1 cellular context compared by ENCODE assay signal in genomic region chr20:52924411-52925271, GRCh38.
A peak's percentile ranks its signal among the peaks of the same experiment; 100 is the strongest.
TF ChIP-seq lines count a peak whose summit lies in the region.

No MANE protein-coding gene starts in this region.

TF ChIP-seq in HepG2, 621 proteins besides CTCF, POLR2A, EP300 and RAD21 (continued from another document and continues in another):
- TF ChIP-seq ZNF280D (CRISPR knock-in tag; IDR thresholded peaks at IDR 0.05): peak; percentile 70; the same call in 1 of the 2 replicates
- TF ChIP-seq FOXK2 (IDR thresholded peaks at IDR 0.05): no peak
- no peak for TF ChIP-seq FOXM1 (CRISPR knock-in tag; IDR thresholded peaks at IDR 0.05)
- peak; percentile 97; the same call in 1 of the 2 replicates for TF ChIP-seq JUNB (CRISPR knock-in tag; IDR thresholded peaks at IDR 0.05; ENCODE audit: borderline replicate concordance)
- peak; percentile 84 for TF ChIP-seq ZNF335 (CRISPR knock-in tag; IDR thresholded peaks at IDR 0.05)
- TF ChIP-seq ZNF3 (CRISPR knock-in tag; IDR thresholded peaks at IDR 0.05): 0 out of 2 replicates have a peak, but pooled peaks have one; percentile 45
- TF ChIP-seq ZNF224 (CRISPR knock-in tag; IDR thresholded peaks at IDR 0.05): peak; percentile 100
- no peak for TF ChIP-seq ZNF282 (IDR thresholded peaks at IDR 0.05; ENCODE audit: partially characterized antibody)
- peak; percentile 96 for TF ChIP-seq ATF3 (CRISPR knock-in tag; IDR thresholded peaks at IDR 0.05)
- TF ChIP-seq JUN (CRISPR knock-in tag; IDR thresholded peaks at IDR 0.05): peak; percentile 96
- TF ChIP-seq ATF4 (CRISPR knock-in tag; IDR thresholded peaks at IDR 0.05): peak in 1 of 2 experiments; percentile 83; a peak in 2 of 4 replicates
- TF ChIP-seq ZBTB39 (CRISPR knock-in tag; IDR thresholded peaks at IDR 0.05): no peak
- no peak for TF ChIP-seq ZNF143 (CRISPR knock-in tag; IDR thresholded peaks at IDR 0.05)
- TF ChIP-seq TOPORS (CRISPR knock-in tag; IDR thresholded peaks at IDR 0.05): 0 out of 2 replicates have a peak, but pooled peaks have one; percentile 19
- TF ChIP-seq EZH2 (conservative IDR thresholded peaks at IDR 0.05; ENCODE audit: low read depth, low read length): no peak
- no peak for TF ChIP-seq RELA (CRISPR knock-in tag; IDR thresholded peaks at IDR 0.05)
- TF ChIP-seq TCF7L2 (IDR thresholded peaks at IDR 0.05; ENCODE audit: low read depth, low read length): peak; percentile 99
- peak; percentile 96 for TF ChIP-seq BCL6 (CRISPR knock-in tag; IDR thresholded peaks at IDR 0.05)
- no peak for TF ChIP-seq SNAI1 (CRISPR knock-in tag; IDR thresholded peaks at IDR 0.05; ENCODE audit: borderline replicate concordance)
- TF ChIP-seq ZNF773 (CRISPR knock-in tag; IDR thresholded peaks at IDR 0.05; ENCODE audit: borderline replicate concordance): no peak
- peak; percentile 96 for TF ChIP-seq DPF2 (CRISPR knock-in tag; IDR thresholded peaks at IDR 0.05; ENCODE audit: borderline replicate concordance, low read depth)
- TF ChIP-seq BCLAF1 (IDR thresholded peaks at IDR 0.05): no peak
- no peak; the same call in 1 of the 2 replicates for TF ChIP-seq TMF1 (CRISPR knock-in tag; IDR thresholded peaks at IDR 0.05; ENCODE audit: low read depth)
- TF ChIP-seq KLF12 (CRISPR knock-in tag; IDR thresholded peaks at IDR 0.05; ENCODE audit: borderline replicate concordance): no peak
- no peak for TF ChIP-seq RORA (CRISPR knock-in tag; IDR thresholded peaks at IDR 0.05)
- TF ChIP-seq GATAD2A (CRISPR knock-in tag; IDR thresholded peaks at IDR 0.05): peak; percentile 99
- no peak for TF ChIP-seq ZNF136 (CRISPR knock-in tag; IDR thresholded peaks at IDR 0.05; ENCODE audit: low read depth)
- TF ChIP-seq PRDM15 (CRISPR knock-in tag; IDR thresholded peaks at IDR 0.05): no peak
- TF ChIP-seq KLF13 (CRISPR knock-in tag; IDR thresholded peaks at IDR 0.05): no peak
- TF ChIP-seq HNRNPUL1 (IDR thresholded peaks at IDR 0.05; ENCODE audit: low read depth, low read length): no peak
- TF ChIP-seq ZBTB26 (CRISPR knock-in tag; IDR thresholded peaks at IDR 0.05; ENCODE audit: borderline replicate concordance): peak; percentile 53; the same call in 1 of the 2 replicates
- TF ChIP-seq CC2D1A (CRISPR knock-in tag; IDR thresholded peaks at IDR 0.05): peak; percentile 76; the same call in 1 of the 2 replicates
- TF ChIP-seq TAF15 (IDR thresholded peaks at IDR 0.05; ENCODE audit: low read depth, low read length, poor library complexity, severe bottlenecking): no peak
- no peak for TF ChIP-seq HCFC1 (IDR thresholded peaks at IDR 0.05; ENCODE audit: low read depth, low read length)
- TF ChIP-seq ZUFSP (CRISPR knock-in tag; IDR thresholded peaks at IDR 0.05; ENCODE audit: borderline replicate concordance): no peak
- no peak for TF ChIP-seq SNAPC5 (CRISPR knock-in tag; IDR thresholded peaks at IDR 0.05; ENCODE audit: borderline replicate concordance)
- no peak for TF ChIP-seq SCMH1 (CRISPR knock-in tag; IDR thresholded peaks at IDR 0.05; ENCODE audit: borderline replicate concordance)
- TF ChIP-seq RCOR2 (CRISPR knock-in tag; IDR thresholded peaks at IDR 0.05): peak; percentile 95
- TF ChIP-seq ZMAT3 (CRISPR knock-in tag; conservative IDR thresholded peaks at IDR 0.05): peak; percentile 73; the same call in 1 of the 2 replicates
- no peak for TF ChIP-seq ZNF720 (CRISPR knock-in tag; IDR thresholded peaks at IDR 0.05)
- no peak for TF ChIP-seq GMEB2 (CRISPR knock-in tag; IDR thresholded peaks at IDR 0.05; ENCODE audit: low read depth)
- no peak for TF ChIP-seq PAF1 (CRISPR knock-in tag; IDR thresholded peaks at IDR 0.05)
- no peak; the same call in 1 of the 2 replicates for TF ChIP-seq ZNF772 (CRISPR knock-in tag; IDR thresholded peaks at IDR 0.05)
- TF ChIP-seq ZMAT5 (CRISPR knock-in tag; IDR thresholded peaks at IDR 0.05; ENCODE audit: borderline replicate concordance, low read depth): no peak
- TF ChIP-seq HMG20A (CRISPR knock-in tag; IDR thresholded peaks at IDR 0.05; ENCODE audit: borderline replicate concordance): peak; percentile 99
- TF ChIP-seq CENPBD1 (CRISPR knock-in tag; IDR thresholded peaks at IDR 0.05; ENCODE audit: borderline replicate concordance, low read depth): 0 out of 2 replicates have a peak, but pooled peaks have one; percentile 40
- TF ChIP-seq NFKBIZ (CRISPR knock-in tag; IDR thresholded peaks at IDR 0.05): peak; percentile 95
